Comparison of ENCODE assay signal across 1 cellular context in genomic region chr6:111441678-111442243, GRCh38.
TF ChIP-seq lines count a peak whose summit lies in the region.

No MANE protein-coding gene starts in this region.

TF ChIP-seq in K562, 482 proteins besides CTCF, POLR2A, EP300 and RAD21 (continued from another document):
- TF ChIP-seq HSF4 (CRISPR knock-in tag; IDR thresholded peaks at IDR 0.05; ENCODE audit: borderline replicate concordance) (no peak), NR2F6 (CRISPR knock-in tag; IDR thresholded peaks at IDR 0.05) (no peak), SMAD2 (IDR thresholded peaks at IDR 0.05; ENCODE audit: low read depth, low read length) (no peak), SREBF2 (CRISPR knock-in tag; IDR thresholded peaks at IDR 0.05) (no peak), SNRNP70 (optimal IDR thresholded peaks at IDR 0.05; ENCODE audit: low read depth, low read length) (no peak), SUPT5H (IDR thresholded peaks at IDR 0.05) (no peak), ZNF239 (CRISPR knock-in tag; IDR thresholded peaks at IDR 0.05) (no peak), ZNF224 (CRISPR knock-in tag; IDR thresholded peaks at IDR 0.05) (no peak), TGIF2 (CRISPR knock-in tag; IDR thresholded peaks at IDR 0.05) (no peak), MCM3 (IDR thresholded peaks at IDR 0.05) (no peak)
TF ChIP-seq in K562: peak in this region for 0.
